21 cellular contexts compared by ENCODE assay signal in the genomic region with DNA sequence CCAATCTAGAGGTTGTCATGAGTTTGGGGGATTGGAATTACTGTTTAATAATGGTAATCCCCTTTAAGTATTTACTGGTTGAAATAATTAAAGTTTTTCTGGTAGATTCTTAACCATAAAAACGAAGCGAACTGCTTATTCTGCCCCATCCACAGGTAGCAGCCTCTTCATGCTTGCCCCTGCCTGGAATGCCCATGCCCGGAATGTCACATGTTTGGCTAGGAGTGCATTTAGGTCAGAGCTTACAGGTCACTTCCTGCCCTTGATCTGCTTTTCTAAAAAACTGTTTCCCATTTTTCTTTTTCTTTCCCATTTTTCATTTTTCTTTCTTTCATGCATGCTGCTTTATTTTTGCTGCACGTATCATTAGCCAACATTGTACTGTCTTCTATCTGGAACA.
A peak's percentile ranks its signal among the peaks of the same experiment; 100 is the strongest.
DNase-seq lines count a peak whose midpoint lies in the region; ATAC-seq and TF ChIP-seq lines count a peak whose summit lies in the region.
"Had no signal": no experiment of that assay in that cellular context is flagged by ENCODE, and none has a peak within 500 bp of the region (broad histone marks: within the 10 kb centered on the region; RNA-seq: fewer than 3 reads in every experiment).

No MANE protein-coding gene starts in this region.

- no peak for ATAC-seq in heart right ventricle
- no peak for ATAC-seq in HG03442 (IDR thresholded peaks at IDR 0.05; ENCODE audit: unreplicated experiment)
- no peak for ATAC-seq in HG03097 (IDR thresholded peaks at IDR 0.05; ENCODE audit: low FRiP score, unreplicated experiment)
- ATAC-seq: activated CD4-positive, CD25-positive, alpha-beta regulatory T cell treated with anti-CD3 and anti-CD28 coated beads, Interleukin-2, amount 50 U/mL, for 24 hours; activated T-cell treated with anti-CD3 and anti-CD28 coated beads, Interleukin-2, amount 50 U/mL, for 4 hours; body of pancreas; left cardiac atrium; mucosa of descending colon had no signal

- TF ChIP-seq CTCF in cardiac muscle cell (IDR thresholded peaks at IDR 0.05; ENCODE audit: low read depth, low read length) (no peak), heart right ventricle (IDR thresholded peaks at IDR 0.05) (no peak), sigmoid colon (IDR thresholded peaks at IDR 0.05) (no peak), lower leg skin (IDR thresholded peaks at IDR 0.05) (no peak)

- no peak for TF ChIP-seq POLR2A in sigmoid colon (IDR thresholded peaks at IDR 0.05)
- TF ChIP-seq POLR2A in lower leg skin (IDR thresholded peaks at IDR 0.05): no peak

- 90% methylated on average over 4 of the region's 4 CpGs for WGBS in heart right ventricle, 2 donors
- WGBS in iPS DF 6.9 (ENCODE audit: insufficient coverage, insufficient read length): no CpG with 5 or more reads among the region's 4 CpGs
- WGBS in sigmoid colon, 2 donors: 90 to 92% methylated on average over 4 of the region's 4 CpGs
- 85 to 89% methylated on average over 4 of the region's 4 CpGs for WGBS in lower leg skin, 2 donors

- H3K36me3 ChIP-seq in cardiac muscle cell: peaks cover 11% of the 10 kb centered on the region
- peaks cover 0 to 37% (median 3%) of the 10 kb centered on the region in 9 donors for H3K36me3 ChIP-seq in heart right ventricle
- no peaks in the 10 kb centered on the region for H3K36me3 ChIP-seq in iPS DF 6.9 (ENCODE audit: control insufficient read depth, insufficient read depth, low read length)
- peaks cover 0 to 6% (median 0%) of the 10 kb centered on the region in 4 donors for H3K36me3 ChIP-seq in sigmoid colon

- H3K4me3 ChIP-seq in cardiac muscle cell: no peak overlapping the region
- no peak overlapping the region for H3K4me3 ChIP-seq in heart right ventricle
- H3K4me3 ChIP-seq in iPS DF 6.9 (ENCODE audit: low read length): no peak overlapping the region
- H3K4me3 ChIP-seq in sigmoid colon: no peak overlapping the region
- no peak overlapping the region for H3K4me3 ChIP-seq in lower leg skin (ENCODE audit: low read depth, poor library complexity, severe bottlenecking)
- H3K4me3 ChIP-seq: BLaER1 treated with 17β-estradiol and CSF1 and Interleukin-3, amounts not matched to agents 10 nM and 100 nM; body of pancreas; mucosa of descending colon had no signal

- H3K27me3 ChIP-seq in cardiac muscle cell (no peaks in the 10 kb centered on the region), heart right ventricle (no peaks in the 10 kb centered on the region), iPS DF 6.9 (ENCODE audit: control insufficient read depth, insufficient read depth, low read length) (no peaks in the 10 kb centered on the region), sigmoid colon (no peaks in the 10 kb centered on the region)
- H3K27me3 ChIP-seq: BLaER1 treated with 17β-estradiol and CSF1 and Interleukin-3, amounts not matched to agents 10 nM and 100 nM; body of pancreas had no signal

- H3K4me1 ChIP-seq in cardiac muscle cell (ENCODE audit: low read depth): no peaks in the 10 kb centered on the region
- peaks cover 0 to 16% (median 2%) of the 10 kb centered on the region in 9 donors for H3K4me1 ChIP-seq in heart right ventricle
- H3K4me1 ChIP-seq in iPS DF 6.9 (ENCODE audit: control insufficient read depth, insufficient read depth, low read length): no peaks in the 10 kb centered on the region
- peaks cover 0 to 17% (median 11%) of the 10 kb centered on the region in 4 donors for H3K4me1 ChIP-seq in sigmoid colon

- no peak for TF ChIP-seq EP300 in sigmoid colon (IDR thresholded peaks at IDR 0.05)

- H3K9me3 ChIP-seq in cardiac muscle cell (ENCODE audit: low read depth) (no peaks in the 10 kb centered on the region), heart right ventricle (no peaks in the 10 kb centered on the region), iPS DF 6.9 (ENCODE audit: control insufficient read depth, insufficient read depth, low read length) (no peaks in the 10 kb centered on the region), sigmoid colon (no peaks in the 10 kb centered on the region)
- H3K9me3 ChIP-seq: body of pancreas, mucosa of descending colon had no signal

- no peak for DNase-seq in cardiac muscle cell (ENCODE audit: low read depth in 1 of 2, low spot score in 1 of 2)
- no peak for DNase-seq in heart right ventricle
- peak; percentile 16 for DNase-seq in iPS DF 6.9 (ENCODE audit: low read depth, low spot score)
- DNase-seq in sigmoid colon: no peak
- DNase-seq in lower leg skin (ENCODE audit: low spot score in 2 of 2): no peak
- DNase-seq in SW480 (ENCODE audit: low spot score): no peak
- DNase-seq: activated naive CD4-positive, alpha-beta T cell treated with anti-CD3 and anti-CD28 coated beads, Interleukin-2, amount 50 U/mL, for 16 hours; activated T-cell treated with anti-CD3 and anti-CD28 coated beads, Interleukin-2, amount 50 U/mL, for 4 hours; body of pancreas; cortex of kidney; left cardiac atrium; mucosa of descending colon; NCI-H1048; NCI-H1930; NCI-H446 treated with DMSO at 0.1 percent for 48 hours; NK-92 treated with Interleukin-12 subunit alpha and Interleukin-12 subunit beta, amount 100 ng/mL, for 24 hours; RPMI8226 had no signal

- H3K27ac ChIP-seq in cardiac muscle cell: peak overlapping the region; percentile 65
- H3K27ac ChIP-seq in heart right ventricle: peak overlapping the region in 1 of 10 donors; percentile 51
- no peak overlapping the region for H3K27ac ChIP-seq in iPS DF 6.9 (ENCODE audit: low read length)
- H3K27ac ChIP-seq in sigmoid colon: peak overlapping the region in 3 of 4 donors; percentile 64 to 80 (median 67)

- intact Hi-C loops in heart right ventricle (cut with DNase I): no loop called here
- intact Hi-C loops in sigmoid colon (cut with DNase I): no loop called here
- intact Hi-C loops in lower leg skin (cut with DNase I; ENCODE audit: low total_unique reads): no loop called here
